ENCODE assay signal across 9 cellular contexts in genomic region chrY:20575531-20576088, GRCh38. TPM values are rescaled to one million over a fixed set of nuclear protein-coding genes. Genes with fewer than 3 reads are reported as not detected.
DNase-seq lines count a peak whose midpoint lies in the region; ATAC-seq, FAIRE-seq and TF ChIP-seq lines count a peak whose summit lies in the region.
"Had no signal": no experiment of that assay in that cellular context is flagged by ENCODE, and none has a peak within 500 bp of the region (broad histone marks: within the 10 kb centered on the region; RNA-seq: fewer than 3 reads in every experiment).

Gene EIF1AY, plus strand, starts transcription at chrY:20575776. Its CDS starts 96 bp downstream, at chrY:20575872.

- DNase-seq in GM19239 (ENCODE audit: insufficient read length, low spot score): peak; percentile 15
- peak; percentile 94 for DNase-seq in LHCN-M2 (ENCODE audit: low read depth)
- peak; percentile 92 for DNase-seq in activated CD8-positive, alpha-beta T cell treated with anti-CD3 and anti-CD28 coated beads for 36 hours
- DNase-seq in left ventricle myocardium inferior: peak; percentile 88
- DNase-seq in stimulated activated CD4-positive, alpha-beta T cell treated with anti-CD3 and anti-CD28 coated beads, Interleukin-1b, Interleukin-23, amount 100 ng/mL, for 48 hours: peak; percentile 89
- no peak for DNase-seq in NCI-H1930 (lab: John Stamatoyannopoulos, UW)
- DNase-seq in RWPE1 (ENCODE audit: low spot score): no peak

- peaks cover 1% of the 10 kb centered on the region for H3K9me3 Mint-ChIP-seq in activated CD8-positive, alpha-beta T cell treated with anti-CD3 and anti-CD28 coated beads for 36 hours

- H3K27ac Mint-ChIP-seq in activated CD8-positive, alpha-beta T cell treated with anti-CD3 and anti-CD28 coated beads for 36 hours: peak within 1 kb of the TSS; percentile 95

- H3K36me3 Mint-ChIP-seq in activated CD8-positive, alpha-beta T cell treated with anti-CD3 and anti-CD28 coated beads for 36 hours (ENCODE audit: low read depth): peaks cover 8% of the 10 kb centered on the region

- no peaks in the 10 kb centered on the region for H3K9me3 ChIP-seq in left ventricle myocardium inferior (replicated peaks)

- no peaks in the 10 kb centered on the region for H3K36me3 ChIP-seq in left ventricle myocardium inferior

- peaks cover 12% of the 10 kb centered on the region for H3K4me1 ChIP-seq in left ventricle myocardium inferior

- POLR2A ChIA-PET in activated CD8-positive, alpha-beta T cell treated with anti-CD3 and anti-CD28 coated beads for 36 hours (lab: Charles Lee): interaction anchor here (0.9 to 1.3 kb wide), 3 partner anchors 13 to 668 kb away, joined by 3 to 5 read pairs (median 3); no protein-coding TSS in a partner anchor
- POLR2A ChIA-PET in RWPE1 (lab: Yijun Ruan, JAX; ENCODE audit: low non-redundant PET): no interaction called here

- intact Hi-C loops in activated CD8-positive, alpha-beta T cell treated with anti-CD3 and anti-CD28 coated beads for 36 hours (cut with micrococcal nuclease): loop anchor here (10.0 kb wide), 1 partner anchor 169 kb away; no protein-coding TSS in a partner anchor
- intact Hi-C loops in left ventricle myocardium inferior (cut with micrococcal nuclease): no loop called here

- TF ChIP-seq CTCF in activated CD8-positive, alpha-beta T cell treated with anti-CD3 and anti-CD28 coated beads for 36 hours (IDR thresholded peaks at IDR 0.05): no peak
- TF ChIP-seq CTCF in left ventricle myocardium inferior (IDR thresholded peaks at IDR 0.05; ENCODE audit: borderline replicate concordance) (no peak), RWPE1 (conservative IDR thresholded peaks at IDR 0.05; ENCODE audit: low read depth) (no peak)

- H3K27ac ChIP-seq in left ventricle myocardium inferior (replicated peaks) (peak within 1 kb of the TSS; percentile 90), RWPE1 (no peak within 1 kb of the TSS)

- peak within 1 kb of the TSS; percentile 78 for H3K4me3 ChIP-seq in left ventricle myocardium inferior

- FAIRE-seq in GM19239 (lab: Jason Lieb, UNC): peak; percentile 91

- H3K4me3 Mint-ChIP-seq in activated CD8-positive, alpha-beta T cell treated with anti-CD3 and anti-CD28 coated beads for 36 hours: peak within 1 kb of the TSS; percentile 83

- H3K27me3 ChIP-seq in left ventricle myocardium inferior (ENCODE audit: low read depth): no peaks in the 10 kb centered on the region

- ATAC-seq in activated CD8-positive, alpha-beta T cell treated with anti-CD3 and anti-CD28 coated beads for 36 hours: peak; percentile 95
- ATAC-seq in GM18907 (IDR thresholded peaks at IDR 0.05; ENCODE audit: unreplicated experiment): no peak

- H3K4me1 Mint-ChIP-seq in activated CD8-positive, alpha-beta T cell treated with anti-CD3 and anti-CD28 coated beads for 36 hours (ENCODE audit: low read depth): peaks cover 23% of the 10 kb centered on the region

- H3K27me3 Mint-ChIP-seq in activated CD8-positive, alpha-beta T cell treated with anti-CD3 and anti-CD28 coated beads for 36 hours: no peaks in the 10 kb centered on the region

- CTCF ChIA-PET in activated CD8-positive, alpha-beta T cell treated with anti-CD3 and anti-CD28 coated beads for 36 hours (lab: Charles Lee): interaction anchor here (1.0 kb wide), 1 partner anchor 13 kb away, joined by 3 read pairs; no protein-coding TSS in a partner anchor
- CTCF ChIA-PET in RWPE1 (lab: Yijun Ruan, JAX): no interaction called here

RNA-seq across cellular contexts. Expression of gene EIF1AY, which starts in this region (rescaled TPM):
- total RNA-seq in LHCN-M2 (2014; rRNA removed): 25.9 and 36.1 TPM in 2 replicates
- polyA plus RNA-seq in LHCN-M2 (2012): 24.6 TPM
- total RNA-seq in activated CD8-positive, alpha-beta T cell treated with anti-CD3 and anti-CD28 coated beads for 36 hours: 10 to 100 TPM; 89.8 to 92.0 TPM
- total RNA-seq in left ventricle myocardium inferior: 209 TPM
- total RNA-seq: RPMI7951 had no signal

Comparison
In these comparisons a context has a peak if more than half of its experiments do, and no peak if none do; other contexts are left out.
1. DNase-seq: peak in GM19239 (single experiment), LHCN-M2 (single experiment), activated CD8-positive, alpha-beta T cell treated with anti-CD3 and anti-CD28 coated beads for 36 hours (single experiment), left ventricle myocardium inferior (single experiment) and stimulated activated CD4-positive, alpha-beta T cell treated with anti-CD3 and anti-CD28 coated beads, Interleukin-1b, Interleukin-23, amount 100 ng/mL, for 48 hours (single experiment); none in NCI-H1930 (0 of 2) and RWPE1 (single experiment).